In genomic region chr3:128348805-128349531, GRCh38 we compare ENCODE assay signal across 12 cellular contexts.
DNase-seq lines count a peak whose midpoint lies in the region; TF ChIP-seq lines count a peak whose summit lies in the region.
"Had no signal": no experiment of that assay in that cellular context is flagged by ENCODE, and none has a peak within 500 bp of the region (broad histone marks: within the 10 kb centered on the region; RNA-seq: fewer than 3 reads in every experiment).

No MANE protein-coding gene starts in this region.

- no peaks in the 10 kb centered on the region for H3K9me3 Mint-ChIP-seq in endothelial cell (ENCODE audit: unreplicated experiment)
- H3K9me3 Mint-ChIP-seq in HFFc6, result no peaks in the 10 kb centered on the region

- peaks cover 0 to 18% (median 12%) of the 10 kb centered on the region in 6 donors for H3K4me1 ChIP-seq in spleen

- H3K4me1 Mint-ChIP-seq in endothelial cell (ENCODE audit: unreplicated experiment), result peaks cover 10% of the 10 kb centered on the region
- peaks cover 12% of the 10 kb centered on the region for H3K4me1 Mint-ChIP-seq in HFFc6 (ENCODE audit: low read depth)

- peaks cover 0 to 43% (median 0%) of the 10 kb centered on the region in 6 donors for H3K36me3 ChIP-seq in spleen
- H3K36me3 ChIP-seq: left ventricle myocardium inferior had no signal

- no peak overlapping the region for H3K4me3 Mint-ChIP-seq in endothelial cell (ENCODE audit: unreplicated experiment)
- H3K4me3 Mint-ChIP-seq in HFFc6, result no peak overlapping the region

- 74 to 94% (median 91%) methylated on average over 3 to 5 of the region's 5 CpGs for WGBS in spleen, 5 donors

- no peaks in the 10 kb centered on the region for H3K36me3 Mint-ChIP-seq in endothelial cell (ENCODE audit: low read depth, unreplicated experiment)
- H3K36me3 Mint-ChIP-seq in HFFc6 (ENCODE audit: low read depth), result no peaks in the 10 kb centered on the region

- no peaks in the 10 kb centered on the region for H3K9me3 ChIP-seq in spleen
- H3K9me3 ChIP-seq: left ventricle myocardium inferior had no signal

- intact Hi-C loops in spleen (cut with DNase I; ENCODE audit: low total_unique reads), result no loop called here

- no peaks in the 10 kb centered on the region for H3K27me3 ChIP-seq in spleen (replicated peaks in 1 of 7)

- TF ChIP-seq POLR2A in spleen (IDR thresholded peaks at IDR 0.05), result no peak

- no peak for TF ChIP-seq CTCF in endothelial cell (IDR thresholded peaks at IDR 0.05; ENCODE audit: unreplicated experiment)
- TF ChIP-seq CTCF in spleen (IDR thresholded peaks at IDR 0.05 in 8 of 11, conservative IDR thresholded peaks at IDR 0.05 in 3 of 11), result no peak
- TF ChIP-seq CTCF in HFFc6 (IDR thresholded peaks at IDR 0.05), result no peak

- DNase-seq in NCI-H82 (lab: John Stamatoyannopoulos, UW), result peak; percentile 78
- DNase-seq in NCI-H82 treated with DMSO at 0.1 percent for 48 hours (lab: John Stamatoyannopoulos, UW; ENCODE audit: unreplicated experiment), result no peak
- DNase-seq in NOMO-1 treated with dmso at 0.1 percent for 144 hours (lab: John Stamatoyannopoulos, UW; ENCODE audit: unreplicated experiment), result peak; percentile 5
- peak; percentile 21 for DNase-seq in endothelial cell (ENCODE audit: low spot score)
- peak; percentile 62 for DNase-seq in spleen
- no peak for DNase-seq in HuH-7.5 (ENCODE audit: low spot score)
- no peak for DNase-seq in HFFc6
- no peak for DNase-seq in AG08395 (ENCODE audit: low spot score)
- DNase-seq: ACHN; activated CD4-positive, alpha-beta T cell treated with anti-CD3 and anti-CD28 coated beads for 1 hour; left ventricle myocardium inferior; NK-92 treated with Interleukin-12 subunit alpha and Interleukin-12 subunit beta, amount 100 ng/mL, for 24 hours had no signal

- H3K27ac ChIP-seq in spleen, result no peak overlapping the region
- H3K27ac ChIP-seq: left ventricle myocardium inferior had no signal

- H3K27me3 Mint-ChIP-seq in endothelial cell (ENCODE audit: unreplicated experiment) (no peaks in the 10 kb centered on the region), HFFc6 (ENCODE audit: insufficient read depth) (0 out of 2 replicates have a peak, but pooled peaks cover 1% of the 10 kb centered on the region)

- no peak overlapping the region for H3K4me3 ChIP-seq in spleen
- H3K4me3 ChIP-seq: left ventricle myocardium inferior had no signal

- H3K27ac Mint-ChIP-seq in endothelial cell (ENCODE audit: unreplicated experiment) (peak overlapping the region; percentile 28), HFFc6 (no peak overlapping the region)

Comparison
In these comparisons a context has a peak if more than half of its experiments do, and no peak if none do; other contexts are left out.
1. DNase-seq: peak in NCI-H82 (single experiment), NOMO-1 treated with dmso at 0.1 percent for 144 hours (single experiment), endothelial cell (single experiment) and spleen (single experiment); none in NCI-H82 treated with DMSO at 0.1 percent for 48 hours (single experiment), HuH-7.5 (single experiment), HFFc6 (single experiment) and AG08395 (single experiment).